Comparison of ENCODE assay signal across 3 cellular contexts in the genomic region with DNA sequence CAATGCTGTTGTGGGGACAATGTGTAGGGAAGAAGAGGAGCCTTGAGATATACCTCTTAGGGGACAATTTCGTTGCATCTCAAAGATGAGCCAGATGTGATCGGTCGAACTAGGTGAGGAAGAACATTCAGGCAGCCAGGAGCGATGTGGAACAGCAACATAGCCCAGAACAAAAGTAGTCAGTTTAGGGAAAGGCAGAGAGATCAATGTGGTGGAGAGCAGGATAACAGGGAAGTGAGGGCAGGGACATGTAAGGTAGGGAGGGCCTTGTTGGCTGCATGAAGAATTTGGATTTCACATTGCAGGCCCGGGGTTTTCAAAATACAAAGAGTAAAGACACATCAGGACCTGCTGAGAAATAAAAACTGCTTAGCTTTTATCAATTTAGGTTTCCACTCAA.
TF ChIP-seq lines count a peak whose summit lies in the region.

No MANE protein-coding gene starts in this region.

TF ChIP-seq in GM23338, 12 proteins besides CTCF, POLR2A, EP300 and RAD21:
- TF ChIP-seq STAT1 (IDR thresholded peaks at IDR 0.05; ENCODE audit: unreplicated experiment) (no peak), EZH2phosphoT487 (IDR thresholded peaks at IDR 0.05; ENCODE audit: unreplicated experiment) (no peak), REST (IDR thresholded peaks at IDR 0.05; ENCODE audit: unreplicated experiment) (no peak), CREB1 (CRISPR knock-in tag; IDR thresholded peaks at IDR 0.05; ENCODE audit: low read depth) (no peak), NANOG (IDR thresholded peaks at IDR 0.05; ENCODE audit: borderline replicate concordance) (no peak)

TF ChIP-seq in WTC11, 78 proteins besides CTCF, POLR2A, EP300 and RAD21:
- no peak for TF ChIP-seq ZNF219 (CRISPR knock-in tag; IDR thresholded peaks at IDR 0.05; ENCODE audit: borderline replicate concordance)
- no peak for TF ChIP-seq ZNF512 (CRISPR knock-in tag; IDR thresholded peaks at IDR 0.05; ENCODE audit: borderline replicate concordance)
- no peak for TF ChIP-seq SP1 (CRISPR knock-in tag; conservative IDR thresholded peaks at IDR 0.05)
- no peak for TF ChIP-seq TEAD1 (CRISPR knock-in tag; IDR thresholded peaks at IDR 0.05)
- no peak for TF ChIP-seq NR1H2 (CRISPR knock-in tag; IDR thresholded peaks at IDR 0.05)
- TF ChIP-seq PRDM15 (CRISPR knock-in tag; IDR thresholded peaks at IDR 0.05): no peak
- TF ChIP-seq GABPB1 (CRISPR knock-in tag; IDR thresholded peaks at IDR 0.05): no peak

TF ChIP-seq in H1, 55 proteins besides CTCF, POLR2A, EP300 and RAD21:
- no peak for TF ChIP-seq NANOG (IDR thresholded peaks at IDR 0.05; ENCODE audit: insufficient read depth, low read depth, low read length, poor library complexity, severe bottlenecking)
TF ChIP-seq in H1: peak in this region for 0.
